16 cellular contexts compared by ENCODE assay signal in genomic region chr14:101500681-101501080, GRCh38.
"Had no signal": no experiment of that assay in that cellular context is flagged by ENCODE, and none has a peak within 500 bp of the region (broad histone marks: within the 10 kb centered on the region; RNA-seq: fewer than 3 reads in every experiment).

No MANE protein-coding gene starts in this region.

- H3K4me1 Mint-ChIP-seq: activated CD4-positive, alpha-beta T cell treated with anti-CD3 and anti-CD28 coated beads for 36 hours; activated naive CD8-positive, alpha-beta T cell treated with anti-CD3 and anti-CD28 coated beads, Interleukin-2, amount 10 ng/mL, durations not matched to agents 7 days and 5 days; naive thymus-derived CD4-positive, alpha-beta T cell had no signal

- H3K27ac ChIP-seq: body of pancreas, VCaP had no signal

- H3K27ac Mint-ChIP-seq: activated CD4-positive, alpha-beta memory T cell treated with anti-CD3 and anti-CD28 coated beads for 36 hours; activated CD4-positive, alpha-beta T cell treated with anti-CD3 and anti-CD28 coated beads for 36 hours; activated naive CD8-positive, alpha-beta T cell treated with anti-CD3 and anti-CD28 coated beads, Interleukin-2, amount 10 ng/mL, durations not matched to agents 7 days and 5 days; activated T-helper 1 cell treated with anti-CD3 and anti-CD28 coated beads, Interleukin-12 subunit alpha, Interleukin-12 subunit beta, Interleukin-2, Interleukin-4 antibody, amounts not matched to agents 30 ng/mL and 10 ng/mL and 1 ng/mL, durations not matched to agents 14 hours and 24 hours and 36 hours; naive thymus-derived CD4-positive, alpha-beta T cell; type B pancreatic cell had no signal

- H3K4me3 Mint-ChIP-seq: activated CD4-positive, alpha-beta memory T cell treated with anti-CD3 and anti-CD28 coated beads for 36 hours; activated CD4-positive, alpha-beta T cell treated with anti-CD3 and anti-CD28 coated beads for 36 hours; activated naive CD8-positive, alpha-beta T cell treated with anti-CD3 and anti-CD28 coated beads, Interleukin-2, amount 10 ng/mL, durations not matched to agents 7 days and 5 days; activated T-helper 1 cell treated with anti-CD3 and anti-CD28 coated beads, Interleukin-12 subunit alpha, Interleukin-12 subunit beta, Interleukin-2, Interleukin-4 antibody, amounts not matched to agents 30 ng/mL and 10 ng/mL and 1 ng/mL, durations not matched to agents 14 hours and 24 hours and 36 hours; naive thymus-derived CD4-positive, alpha-beta T cell; type B pancreatic cell had no signal

- H3K9me3 ChIP-seq: body of pancreas had no signal

- DNase-seq: activated CD4-positive, alpha-beta memory T cell treated with anti-CD3 and anti-CD28 coated beads for 36 hours; activated CD4-positive, alpha-beta T cell treated with anti-CD3 and anti-CD28 coated beads for 36 hours; activated gamma-delta T cell treated with Interleukin-2 at 50 U/mL for 16 hours; activated T-cell treated with anti-CD3 and anti-CD28 coated beads for 4 hours; kidney glomerular epithelial cell; mesenchymal stem cell; naive thymus-derived CD4-positive, alpha-beta T cell; stimulated activated naive CD8-positive, alpha-beta T cell treated with anti-CD3 and anti-CD28 coated beads, Interleukin-15, Interleukin-2, amounts not matched to agents 100 U/mL and 50 U/mL, for 24 hours; substantia nigra; SW 1271; T-helper 2 cell had no signal

- H3K4me3 ChIP-seq: body of pancreas had no signal

- H3K27me3 ChIP-seq: body of pancreas had no signal

- ATAC-seq: activated CD4-positive, alpha-beta T cell treated with anti-CD3 and anti-CD28 coated beads for 36 hours; body of pancreas; naive thymus-derived CD4-positive, alpha-beta T cell; stimulated activated naive CD8-positive, alpha-beta T cell treated with anti-CD3 and anti-CD28 coated beads, Interleukin-15, Interleukin-2, amounts not matched to agents 100 U/mL and 50 U/mL, for 24 hours had no signal

- H3K9me3 Mint-ChIP-seq: activated CD4-positive, alpha-beta memory T cell treated with anti-CD3 and anti-CD28 coated beads for 36 hours; activated naive CD8-positive, alpha-beta T cell treated with anti-CD3 and anti-CD28 coated beads, Interleukin-2, amount 10 ng/mL, durations not matched to agents 7 days and 5 days; activated T-helper 1 cell treated with anti-CD3 and anti-CD28 coated beads, Interleukin-12 subunit alpha, Interleukin-12 subunit beta, Interleukin-2, Interleukin-4 antibody, amounts not matched to agents 30 ng/mL and 10 ng/mL and 1 ng/mL, durations not matched to agents 14 hours and 24 hours and 36 hours; type B pancreatic cell had no signal

- H3K36me3 Mint-ChIP-seq: activated CD4-positive, alpha-beta memory T cell treated with anti-CD3 and anti-CD28 coated beads for 36 hours; activated naive CD8-positive, alpha-beta T cell treated with anti-CD3 and anti-CD28 coated beads, Interleukin-2, amount 10 ng/mL, durations not matched to agents 7 days and 5 days; type B pancreatic cell had no signal
